Comparison of ENCODE assay signal across 8 cellular contexts in genomic region chr5:159133041-159133741, GRCh38. TPM values are rescaled to one million over a fixed set of nuclear protein-coding genes. Genes with fewer than 3 reads are reported as not detected.
DNase-seq lines count a peak whose midpoint lies in the region; ATAC-seq and TF ChIP-seq lines count a peak whose summit lies in the region.

No MANE protein-coding gene starts in this region.

- no peaks in the 10 kb centered on the region for H3K36me3 Mint-ChIP-seq in activated T-helper 2 cell treated with anti-CD3 and anti-CD28 coated beads, Interferon-gamma antibody, Interleukin-2, Interleukin-4, amounts not matched to agents 10 μg/mL and 5 μg/mL and 100 μg/mL, durations not matched to agents 14 hours and 24 hours and 36 hours (ENCODE audit: low read depth)

- H3K27ac ChIP-seq in transverse colon, result no peak overlapping the region

- H3K9me3 Mint-ChIP-seq in activated T-helper 2 cell treated with anti-CD3 and anti-CD28 coated beads, Interferon-gamma antibody, Interleukin-2, Interleukin-4, amounts not matched to agents 10 μg/mL and 5 μg/mL and 100 μg/mL, durations not matched to agents 14 hours and 24 hours and 36 hours, result no peaks in the 10 kb centered on the region

- ATAC-seq in HG02885 (IDR thresholded peaks at IDR 0.05; ENCODE audit: poor library complexity, unreplicated experiment) (peak; percentile 53), left lobe of liver (peak; percentile 80)

- TF ChIP-seq EP300 in transverse colon (IDR thresholded peaks at IDR 0.05; ENCODE audit: low read depth), result no peak

- intact Hi-C loops in transverse colon (cut with DNase I; ENCODE audit: low total_unique reads), result loop anchor here (10.0 kb wide), 1 partner anchor 1918 kb away; no protein-coding TSS in a partner anchor
- intact Hi-C loops in activated T-helper 2 cell treated with anti-CD3 and anti-CD28 coated beads, Interferon-gamma antibody, Interleukin-2, Interleukin-4, amounts not matched to agents 10 μg/mL and 5 μg/mL and 100 μg/mL, durations not matched to agents 14 hours and 24 hours and 36 hours (cut with micrococcal nuclease), result loop anchor here (1.0 kb wide), 1 partner anchor 438 kb away; no protein-coding TSS in a partner anchor

- in situ Hi-C loops in transverse colon (cut with MboI; ENCODE audit: low pct_ligation_motif_present in 1 of 4, low pct_unique_long_range_greater_than_20kb in 1 of 4, low sequenced_read_pairs in 3 of 4), result loop anchor here in 2 of 4 donors (25.0 kb wide), 1 partner anchor 1371 kb away; no protein-coding TSS in a partner anchor

- TF ChIP-seq CTCF in cardiac fibroblast (IDR thresholded peaks at IDR 0.05; ENCODE audit: low read depth, low read length), result peak; percentile 63
- peak; percentile 56 to 78 (median 76) for TF ChIP-seq CTCF in transverse colon (IDR thresholded peaks at IDR 0.05)

- H3K4me1 ChIP-seq in transverse colon, result no peaks in the 10 kb centered on the region

- H3K27me3 Mint-ChIP-seq in activated T-helper 2 cell treated with anti-CD3 and anti-CD28 coated beads, Interferon-gamma antibody, Interleukin-2, Interleukin-4, amounts not matched to agents 10 μg/mL and 5 μg/mL and 100 μg/mL, durations not matched to agents 14 hours and 24 hours and 36 hours (ENCODE audit: low read depth), result peaks cover 24% of the 10 kb centered on the region

- H3K4me1 Mint-ChIP-seq in activated T-helper 2 cell treated with anti-CD3 and anti-CD28 coated beads, Interferon-gamma antibody, Interleukin-2, Interleukin-4, amounts not matched to agents 10 μg/mL and 5 μg/mL and 100 μg/mL, durations not matched to agents 14 hours and 24 hours and 36 hours (ENCODE audit: low read depth), result peaks cover 4% of the 10 kb centered on the region

- H3K4me3 ChIP-seq in cardiac fibroblast (replicated peaks in 1 of 2; ENCODE audit: low read depth in 2 of 2, low read length in 2 of 2), result peak overlapping the region in 1 of 2 donors; percentile 4
- H3K4me3 ChIP-seq in transverse colon, result no peak overlapping the region

- DNase-seq in NCI-H510A treated with DMSO at 0.1 percent for 48 hours (lab: John Stamatoyannopoulos, UW) (peak; percentile 22), NCI-H510A (lab: John Stamatoyannopoulos, UW) (no peak), NCI-H748 treated with DMSO at 0.1 percent for 48 hours (lab: John Stamatoyannopoulos, UW) (peak; percentile 45), cardiac fibroblast (ENCODE audit: low read depth in 2 of 2) (peak; percentile 90 to 92), left lobe of liver (ENCODE audit: low spot score) (no peak), transverse colon (no peak)
- no peak for DNase-seq in activated T-helper 2 cell treated with anti-CD3 and anti-CD28 coated beads, Interferon-gamma antibody, Interleukin-2, Interleukin-4, amounts not matched to agents 10 μg/mL and 5 μg/mL and 100 μg/mL, durations not matched to agents 14 hours and 24 hours and 36 hours (ENCODE audit: low spot score)

- H3K27ac Mint-ChIP-seq in activated T-helper 2 cell treated with anti-CD3 and anti-CD28 coated beads, Interferon-gamma antibody, Interleukin-2, Interleukin-4, amounts not matched to agents 10 μg/mL and 5 μg/mL and 100 μg/mL, durations not matched to agents 14 hours and 24 hours and 36 hours, result no peak overlapping the region

- no peaks in the 10 kb centered on the region for H3K36me3 ChIP-seq in transverse colon

- H3K4me3 Mint-ChIP-seq in activated T-helper 2 cell treated with anti-CD3 and anti-CD28 coated beads, Interferon-gamma antibody, Interleukin-2, Interleukin-4, amounts not matched to agents 10 μg/mL and 5 μg/mL and 100 μg/mL, durations not matched to agents 14 hours and 24 hours and 36 hours (ENCODE audit: low read depth), result no peak overlapping the region

- peaks cover 1% of the 10 kb centered on the region for H3K27me3 ChIP-seq in transverse colon

- no peak for TF ChIP-seq POLR2A in transverse colon (IDR thresholded peaks at IDR 0.05)

- H3K9me3 ChIP-seq in transverse colon, result no peaks in the 10 kb centered on the region

- 26 to 31% methylated on average over 5 to 11 of the region's 11 CpGs for WGBS in transverse colon (ENCODE audit: low coverage in 1 of 2), 2 donors

RNA-seq across cellular contexts. Expression of gene EBF1, which starts 33.5 kb away (rescaled TPM):
- total RNA-seq in left lobe of liver, result 0.55 TPM
- total RNA-seq in transverse colon, result 10 to 100 TPM in 2 of 4 donors, 1 to 10 TPM in 2; 5.3 to 23.6 (median 10.1) TPM
- 0.16 TPM in 1 of 2 replicates, not detected in the other for total RNA-seq in activated T-helper 2 cell treated with anti-CD3 and anti-CD28 coated beads, Interferon-gamma antibody, Interleukin-2, Interleukin-4, amounts not matched to agents 10 μg/mL and 5 μg/mL and 100 μg/mL, durations not matched to agents 14 hours and 24 hours and 36 hours

Comparison
In these comparisons a context has a peak if more than half of its experiments do, and no peak if none do; other contexts are left out.
1. DNase-seq: peak in NCI-H510A treated with DMSO at 0.1 percent for 48 hours (single experiment), NCI-H748 treated with DMSO at 0.1 percent for 48 hours (single experiment) and cardiac fibroblast (2 of 2); none in NCI-H510A (single experiment), left lobe of liver (single experiment), transverse colon (single experiment) and activated T-helper 2 cell treated with anti-CD3 and anti-CD28 coated beads, Interferon-gamma antibody, Interleukin-2, Interleukin-4, amounts not matched to agents 10 μg/mL and 5 μg/mL and 100 μg/mL, durations not matched to agents 14 hours and 24 hours and 36 hours (single experiment).